10 cellular contexts compared by ENCODE assay signal in the genomic region with DNA sequence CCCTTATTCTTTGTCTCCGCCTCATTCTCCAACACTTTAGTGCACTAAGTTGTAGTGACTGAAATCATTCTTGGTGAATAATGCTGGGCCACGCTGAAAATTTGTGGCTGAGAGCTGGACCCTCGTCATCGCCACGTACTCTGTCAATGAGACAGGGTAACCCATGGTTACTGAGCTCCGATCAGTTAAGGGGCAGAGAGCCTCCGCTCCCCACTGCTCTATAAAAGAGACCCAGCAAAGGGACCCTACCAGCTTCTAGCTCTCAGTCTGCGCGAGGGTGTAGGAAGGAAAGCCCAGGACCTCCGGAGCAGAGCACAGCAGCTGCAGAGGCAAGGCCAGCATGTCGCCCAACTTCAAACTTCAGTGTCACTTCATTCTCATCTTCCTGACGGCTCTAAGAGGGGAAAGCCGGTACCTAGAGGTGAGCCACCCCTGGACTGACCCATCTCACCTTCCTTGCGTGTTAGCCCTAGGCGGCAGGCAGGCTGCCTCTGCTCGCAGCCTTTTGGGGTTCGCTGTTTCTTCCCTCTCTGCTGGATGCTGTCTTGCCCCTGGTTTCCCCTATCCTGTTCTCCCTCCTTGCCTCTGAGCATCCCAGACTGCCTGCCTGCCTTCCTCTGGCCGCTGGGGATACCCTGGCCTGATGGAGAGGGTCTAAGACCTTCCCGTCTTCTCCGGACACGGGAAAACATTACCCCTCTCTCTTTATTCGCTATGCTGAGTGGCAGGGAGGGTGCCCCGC. TPM values are rescaled to one million over a fixed set of nuclear protein-coding genes. Genes with fewer than 3 reads are reported as not detected.
DNase-seq lines count a peak whose midpoint lies in the region; ATAC-seq and TF ChIP-seq lines count a peak whose summit lies in the region.
"Had no signal": no experiment of that assay in that cellular context is flagged by ENCODE, and none has a peak within 500 bp of the region (broad histone marks: within the 10 kb centered on the region; RNA-seq: fewer than 3 reads in every experiment).

A gene with protein sequence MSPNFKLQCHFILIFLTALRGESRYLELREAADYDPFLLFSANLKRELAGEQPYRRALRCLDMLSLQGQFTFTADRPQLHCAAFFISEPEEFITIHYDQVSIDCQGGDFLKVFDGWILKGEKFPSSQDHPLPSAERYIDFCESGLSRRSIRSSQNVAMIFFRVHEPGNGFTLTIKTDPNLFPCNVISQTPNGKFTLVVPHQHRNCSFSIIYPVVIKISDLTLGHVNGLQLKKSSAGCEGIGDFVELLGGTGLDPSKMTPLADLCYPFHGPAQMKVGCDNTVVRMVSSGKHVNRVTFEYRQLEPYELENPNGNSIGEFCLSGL (plus strand): TSS at position 251 of the 742 bp plus-strand sequence. CDS start 90 bp downstream, at position 341.

- H3K9me3 ChIP-seq in esophagus muscularis mucosa, result no peaks in the 10 kb centered on the region
- H3K9me3 ChIP-seq in neural progenitor cell (ENCODE audit: low read depth), result no peaks in the 10 kb centered on the region

- H3K9ac ChIP-seq in neural progenitor cell, result no peak within 1 kb of the TSS

- peak within 1 kb of the TSS; percentile 17 for H3K4me3 Mint-ChIP-seq in stimulated activated naive CD8-positive, alpha-beta T cell treated with anti-CD3 and anti-CD28 coated beads, Interleukin-15, Interleukin-2, amounts not matched to agents 100 ng/mL and 50 ng/mL, for 24 hours
- peak within 1 kb of the TSS; percentile 84 for H3K4me3 Mint-ChIP-seq in neural progenitor cell

- H3F3A ChIP-seq in neural progenitor cell (ENCODE audit: low read depth), result no peaks in the 10 kb centered on the region

- peak within 1 kb of the TSS in 1 of 4 donors; percentile 3 for H3K27ac ChIP-seq in esophagus muscularis mucosa (replicated peaks in 1 of 4)
- no peak within 1 kb of the TSS for H3K27ac ChIP-seq in neural progenitor cell
- H3K27ac ChIP-seq: C4-2B had no signal

- H3K79me2 ChIP-seq in neural progenitor cell (ENCODE audit: low read depth), result no peaks in the 10 kb centered on the region

- H2AFZ ChIP-seq in neural progenitor cell (replicated peaks), result peak within 1 kb of the TSS; percentile 72

- intact Hi-C loops in esophagus muscularis mucosa (cut with DNase I), result no loop called here

- H3K4me3 ChIP-seq in esophagus muscularis mucosa (peak within 1 kb of the TSS; percentile 42 to 54 (median 46)), neural progenitor cell (peak within 1 kb of the TSS; percentile 61)

- peaks cover 0 to 25% (median 16%) of the 10 kb centered on the region in 4 donors for H3K27me3 ChIP-seq in esophagus muscularis mucosa
- peaks cover 65% of the 10 kb centered on the region for H3K27me3 ChIP-seq in neural progenitor cell

- no peaks in the 10 kb centered on the region for H3K36me3 Mint-ChIP-seq in stimulated activated naive CD8-positive, alpha-beta T cell treated with anti-CD3 and anti-CD28 coated beads, Interleukin-15, Interleukin-2, amounts not matched to agents 100 ng/mL and 50 ng/mL, for 24 hours (ENCODE audit: low read depth)
- no peaks in the 10 kb centered on the region for H3K36me3 Mint-ChIP-seq in neural progenitor cell

- H3K9me3 Mint-ChIP-seq in stimulated activated naive CD8-positive, alpha-beta T cell treated with anti-CD3 and anti-CD28 coated beads, Interleukin-15, Interleukin-2, amounts not matched to agents 100 ng/mL and 50 ng/mL, for 24 hours, result no peaks in the 10 kb centered on the region
- H3K9me3 Mint-ChIP-seq in neural progenitor cell, result peaks cover 6% of the 10 kb centered on the region

- no peak for TF ChIP-seq EP300 in esophagus muscularis mucosa (IDR thresholded peaks at IDR 0.05)

- TF ChIP-seq CTCF in esophagus muscularis mucosa (IDR thresholded peaks at IDR 0.05), result no peak
- no peak for TF ChIP-seq CTCF in neural progenitor cell (IDR thresholded peaks at IDR 0.05)

- 38% methylated on average over 21 of the region's 23 CpGs for WGBS in esophagus muscularis mucosa

- H3K27me3 Mint-ChIP-seq in stimulated activated naive CD8-positive, alpha-beta T cell treated with anti-CD3 and anti-CD28 coated beads, Interleukin-15, Interleukin-2, amounts not matched to agents 100 ng/mL and 50 ng/mL, for 24 hours, result peaks cover 47% of the 10 kb centered on the region
- peaks cover 34% of the 10 kb centered on the region for H3K27me3 Mint-ChIP-seq in neural progenitor cell (ENCODE audit: insufficient read depth, low read depth)

- ATAC-seq in stimulated activated naive CD8-positive, alpha-beta T cell treated with anti-CD3 and anti-CD28 coated beads, Interleukin-15, Interleukin-2, amounts not matched to agents 100 U/mL and 50 U/mL, for 24 hours, result no peak
- ATAC-seq in GM18858 (IDR thresholded peaks at IDR 0.05; ENCODE audit: unreplicated experiment), result no peak

- H4K20me1 ChIP-seq in neural progenitor cell (ENCODE audit: low read depth), result no peaks in the 10 kb centered on the region

- no peak for TF ChIP-seq POLR2A in esophagus muscularis mucosa (IDR thresholded peaks at IDR 0.05; ENCODE audit: low read depth)

- H3K4me2 ChIP-seq in neural progenitor cell, result peak within 1 kb of the TSS; percentile 95

- H3K36me3 ChIP-seq in esophagus muscularis mucosa (no peaks in the 10 kb centered on the region), neural progenitor cell (no peaks in the 10 kb centered on the region)

- H3K4me1 Mint-ChIP-seq in stimulated activated naive CD8-positive, alpha-beta T cell treated with anti-CD3 and anti-CD28 coated beads, Interleukin-15, Interleukin-2, amounts not matched to agents 100 ng/mL and 50 ng/mL, for 24 hours (ENCODE audit: low read depth), result peaks cover 8% of the 10 kb centered on the region
- peaks cover 10% of the 10 kb centered on the region for H3K4me1 Mint-ChIP-seq in neural progenitor cell

- DNase-seq in stimulated activated naive CD8-positive, alpha-beta T cell treated with anti-CD3 and anti-CD28 coated beads, Interleukin-15, Interleukin-2, amounts not matched to agents 100 U/mL and 50 U/mL, for 24 hours, result no peak
- DNase-seq in esophagus muscularis mucosa (ENCODE audit: extremely low spot score) (no peak), neural progenitor cell (ENCODE audit: low spot score) (peak; percentile 37), DMS53 treated with DMSO at 0.1 percent for 48 hours (lab: John Stamatoyannopoulos, UW; ENCODE audit: unreplicated experiment) (no peak), LoVo (ENCODE audit: low spot score) (no peak), glomerular visceral epithelial cell (ENCODE audit: extremely low spot score) (no peak)

- H3K27ac Mint-ChIP-seq in stimulated activated naive CD8-positive, alpha-beta T cell treated with anti-CD3 and anti-CD28 coated beads, Interleukin-15, Interleukin-2, amounts not matched to agents 100 ng/mL and 50 ng/mL, for 24 hours, result no peak within 1 kb of the TSS
- no peak within 1 kb of the TSS for H3K27ac Mint-ChIP-seq in neural progenitor cell

- H3K4me1 ChIP-seq in esophagus muscularis mucosa, result peaks cover 6 to 16% (median 9%) of the 10 kb centered on the region in 4 donors
- no peaks in the 10 kb centered on the region for H3K4me1 ChIP-seq in neural progenitor cell

RNA-seq across cellular contexts. Expression of the gene that starts here (rescaled TPM):
- total RNA-seq in esophagus muscularis mucosa, result 1 to 10 TPM in 1 of 4 donors, under 1 TPM in 2, not detected in 1; 0.52 to 1.8 (median 0.84) TPM
- total RNA-seq in neural progenitor cell (ENCODE audit: low replicate concordance), result 0.09 and 0.51 TPM in 2 replicates
- total RNA-seq: fibroblast of villous mesenchyme had no signal

Comparison
In these comparisons a context has a peak if more than half of its experiments do, and no peak if none do; other contexts are left out.
1. Peak in DNase-seq, H3K4me3 ChIP-seq and H3K4me2 ChIP-seq in neural progenitor cell; RNA of the gene not detected or under 1 TPM.